ENCODE assay signal across 1 cellular context in genomic region chr11:119160151-119160550, GRCh38.
TF ChIP-seq lines count a peak whose summit lies in the region.

No MANE protein-coding gene starts in this region.

TF ChIP-seq in H1, 55 proteins besides CTCF, POLR2A, EP300 and RAD21:
- no peak for TF ChIP-seq FOSL1 (IDR thresholded peaks at IDR 0.05; ENCODE audit: insufficient read depth, low read depth, low read length)
- no peak for TF ChIP-seq CBX5 (IDR thresholded peaks at IDR 0.05; ENCODE audit: low read depth, low read length)
- no peak for TF ChIP-seq RFX5 (IDR thresholded peaks at IDR 0.05; ENCODE audit: borderline replicate concordance, low read depth, low read length)
- TF ChIP-seq SP2 (IDR thresholded peaks at IDR 0.05; ENCODE audit: low read length) = no peak
- no peak for TF ChIP-seq BCL11A (IDR thresholded peaks at IDR 0.05; ENCODE audit: low read depth in 2 of 2, low read length in 2 of 2)
